Comparison of ENCODE assay signal across 1 cellular context in the genomic region with DNA sequence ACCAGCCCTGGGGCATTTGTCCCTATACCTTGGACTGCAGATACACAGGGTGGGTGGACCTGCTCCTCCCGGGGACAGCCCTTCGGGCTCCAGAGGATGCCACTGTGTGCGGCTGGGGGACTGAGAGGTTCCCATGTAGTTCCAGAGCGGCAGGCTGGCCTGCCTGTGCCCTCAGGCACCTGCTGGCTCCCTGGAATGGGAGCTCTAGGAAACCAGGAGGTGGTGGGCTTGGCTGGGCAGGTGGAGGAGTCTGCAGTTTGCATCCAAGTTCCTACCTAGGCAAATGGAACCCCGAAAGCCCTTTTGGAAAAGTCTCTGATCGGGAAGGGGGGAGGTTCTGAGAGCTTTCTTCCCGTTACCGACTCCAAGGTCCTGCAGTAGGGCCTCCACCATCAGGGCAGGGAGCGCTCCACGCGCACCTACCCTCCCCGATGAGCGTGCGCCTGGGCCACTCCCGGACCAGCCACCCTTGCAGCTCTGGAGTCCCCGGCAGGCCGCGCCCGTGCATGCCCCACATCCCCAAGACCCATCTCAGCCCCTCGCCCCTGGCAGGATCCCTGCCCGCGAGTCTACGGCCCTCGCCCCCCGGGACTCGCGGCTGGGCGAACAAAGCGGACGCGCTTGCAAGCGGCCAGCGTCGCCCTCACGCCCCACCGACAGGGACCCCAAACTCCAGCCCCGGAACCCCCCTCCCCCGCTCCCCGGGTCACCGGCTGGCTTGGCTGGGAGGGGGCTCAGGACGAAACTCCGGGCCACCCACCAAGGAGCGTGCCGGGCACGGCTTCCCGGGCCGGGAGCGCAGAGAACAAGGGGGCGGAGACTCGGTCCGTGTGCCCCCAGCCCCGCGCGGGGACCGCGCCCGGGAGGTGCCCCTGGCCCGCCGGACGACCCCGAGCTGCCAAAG.
TF ChIP-seq lines count a peak whose summit lies in the region.

No MANE protein-coding gene starts in this region.

TF ChIP-seq in liver, 16 proteins besides CTCF, POLR2A, EP300 and RAD21:
- TF ChIP-seq, protein P1, sequence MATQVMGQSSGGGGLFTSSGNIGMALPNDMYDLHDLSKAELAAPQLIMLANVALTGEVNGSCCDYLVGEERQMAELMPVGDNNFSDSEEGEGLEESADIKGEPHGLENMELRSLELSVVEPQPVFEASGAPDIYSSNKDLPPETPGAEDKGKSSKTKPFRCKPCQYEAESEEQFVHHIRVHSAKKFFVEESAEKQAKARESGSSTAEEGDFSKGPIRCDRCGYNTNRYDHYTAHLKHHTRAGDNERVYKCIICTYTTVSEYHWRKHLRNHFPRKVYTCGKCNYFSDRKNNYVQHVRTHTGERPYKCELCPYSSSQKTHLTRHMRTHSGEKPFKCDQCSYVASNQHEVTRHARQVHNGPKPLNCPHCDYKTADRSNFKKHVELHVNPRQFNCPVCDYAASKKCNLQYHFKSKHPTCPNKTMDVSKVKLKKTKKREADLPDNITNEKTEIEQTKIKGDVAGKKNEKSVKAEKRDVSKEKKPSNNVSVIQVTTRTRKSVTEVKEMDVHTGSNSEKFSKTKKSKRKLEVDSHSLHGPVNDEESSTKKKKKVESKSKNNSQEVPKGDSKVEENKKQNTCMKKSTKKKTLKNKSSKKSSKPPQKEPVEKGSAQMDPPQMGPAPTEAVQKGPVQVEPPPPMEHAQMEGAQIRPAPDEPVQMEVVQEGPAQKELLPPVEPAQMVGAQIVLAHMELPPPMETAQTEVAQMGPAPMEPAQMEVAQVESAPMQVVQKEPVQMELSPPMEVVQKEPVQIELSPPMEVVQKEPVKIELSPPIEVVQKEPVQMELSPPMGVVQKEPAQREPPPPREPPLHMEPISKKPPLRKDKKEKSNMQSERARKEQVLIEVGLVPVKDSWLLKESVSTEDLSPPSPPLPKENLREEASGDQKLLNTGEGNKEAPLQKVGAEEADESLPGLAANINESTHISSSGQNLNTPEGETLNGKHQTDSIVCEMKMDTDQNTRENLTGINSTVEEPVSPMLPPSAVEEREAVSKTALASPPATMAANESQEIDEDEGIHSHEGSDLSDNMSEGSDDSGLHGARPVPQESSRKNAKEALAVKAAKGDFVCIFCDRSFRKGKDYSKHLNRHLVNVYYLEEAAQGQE (IDR thresholded peaks at IDR 0.05) = no peak
- TF ChIP-seq FOXA1 (IDR thresholded peaks at IDR 0.05) (no peak), RXRA (IDR thresholded peaks at IDR 0.05) (no peak), HNF4G (IDR thresholded peaks at IDR 0.05) (no peak), SP1 (IDR thresholded peaks at IDR 0.05) (no peak), TAF1 (conservative IDR thresholded peaks at IDR 0.05) (no peak), ATF3 (IDR thresholded peaks at IDR 0.05) (no peak), GABPA (IDR thresholded peaks at IDR 0.05 in 1 of 2, conservative IDR thresholded peaks at IDR 0.05 in 1 of 2) (no peak)
